18 cellular contexts compared by ENCODE assay signal in the genomic region with DNA sequence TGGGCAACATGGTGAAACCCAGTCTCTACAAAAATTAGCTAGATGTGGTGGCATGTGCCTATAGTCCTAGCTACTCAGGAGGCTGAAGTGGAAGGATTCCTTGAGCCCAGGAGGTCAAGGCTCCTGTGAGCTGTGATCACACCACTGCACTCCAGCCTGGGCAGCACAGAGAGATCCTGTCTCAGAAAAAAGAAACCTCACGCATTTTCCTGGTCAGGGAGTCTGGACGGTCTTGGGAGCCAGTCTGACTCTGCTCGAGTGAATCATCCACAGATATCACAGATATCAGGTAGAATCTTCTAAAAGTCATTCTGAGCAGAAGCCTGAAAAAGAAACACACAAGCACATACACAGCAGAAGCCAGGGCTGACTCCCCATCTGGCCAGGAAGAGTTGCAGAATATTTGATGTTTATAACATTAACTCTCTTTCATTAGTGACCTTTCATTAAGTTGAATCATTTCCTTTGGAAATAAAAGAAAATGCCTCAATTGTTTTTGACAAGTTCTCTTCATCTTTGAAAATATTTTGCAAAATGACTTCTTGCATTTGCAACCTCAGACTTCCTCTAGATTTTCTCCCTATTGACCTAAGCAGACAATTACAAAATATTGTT. TPM values are rescaled to one million over a fixed set of nuclear protein-coding genes. Genes with fewer than 3 reads are reported as not detected.
A peak's percentile ranks its signal among the peaks of the same experiment; 100 is the strongest.
DNase-seq lines count a peak whose midpoint lies in the region; ATAC-seq, FAIRE-seq and TF ChIP-seq lines count a peak whose summit lies in the region.
"Had no signal": no experiment of that assay in that cellular context is flagged by ENCODE, and none has a peak within 500 bp of the region (broad histone marks: within the 10 kb centered on the region; RNA-seq: fewer than 3 reads in every experiment).

No MANE protein-coding gene starts in this region.

- intact Hi-C loops in endothelial cell of umbilical vein (cut with micrococcal nuclease) = no loop called here

- no peaks in the 10 kb centered on the region for H3K79me2 ChIP-seq in endothelial cell of umbilical vein (ENCODE audit: control insufficient read depth, insufficient read depth, low read length)

- H3K9me3 ChIP-seq in RWPE2 (ENCODE audit: severe bottlenecking) = peaks cover 6% of the 10 kb centered on the region
- no peaks in the 10 kb centered on the region for H3K9me3 ChIP-seq in endothelial cell of umbilical vein (replicated peaks; ENCODE audit: control insufficient read depth, insufficient read depth, low read length)

- H4K20me1 ChIP-seq in endothelial cell of umbilical vein (replicated peaks; ENCODE audit: control insufficient read depth, extremely low read depth, insufficient read depth, low read length) = no peaks in the 10 kb centered on the region

- no peak overlapping the region for H3K4me3 ChIP-seq in RWPE2 (ENCODE audit: severe bottlenecking)
- H3K4me3 ChIP-seq in endothelial cell of umbilical vein (replicated peaks in 1 of 3; ENCODE audit: insufficient read depth in 1 of 3, low read depth in 1 of 3, low read length in 3 of 3) = no peak overlapping the region
- H3K4me3 ChIP-seq: HAP-1 had no signal

- no peaks in the 10 kb centered on the region for H3K36me3 Mint-ChIP-seq in natural killer cell treated with Interleukin-12 subunit alpha and Interleukin-12 subunit beta and Interleukin-15 and Interleukin-18, amount 100 ng/mL, for 72 hours

- dilution Hi-C loops in endothelial cell of umbilical vein (cut with MboI; ENCODE audit: extremely low pct_ligation_motif_present, low sequenced_read_pairs) = no loop called here

- ATAC-seq in RWPE2 (ENCODE audit: low read depth) (peak; percentile 19; the same call in 1 of the 3 replicates), HG03095 (IDR thresholded peaks at IDR 0.05; ENCODE audit: unreplicated experiment) (no peak), HG02981 (IDR thresholded peaks at IDR 0.05; ENCODE audit: unreplicated experiment) (no peak)
- no peak for ATAC-seq in natural killer cell treated with Interleukin-12 subunit alpha and Interleukin-12 subunit beta and Interleukin-15 and Interleukin-18, amount 100 ng/mL, for 72 hours
- ATAC-seq: HepG2 had no signal

- POLR2A ChIA-PET in endothelial cell of umbilical vein (lab: Charles Lee) = no interaction called here

- H3K36me3 ChIP-seq in RWPE2 (ENCODE audit: low read depth) = no peaks in the 10 kb centered on the region
- no peaks in the 10 kb centered on the region for H3K36me3 ChIP-seq in endothelial cell of umbilical vein (ENCODE audit: control insufficient read depth in 2 of 2, extremely low read depth in 1 of 2, insufficient read depth in 2 of 2, low read length in 2 of 2)
- H3K36me3 ChIP-seq: HAP-1 had no signal

- no peak overlapping the region for H3K27ac Mint-ChIP-seq in natural killer cell treated with Interleukin-12 subunit alpha and Interleukin-12 subunit beta and Interleukin-15 and Interleukin-18, amount 100 ng/mL, for 72 hours
- H3K27ac Mint-ChIP-seq: B cell; CD4-positive, alpha-beta T cell had no signal

- CTCF ChIA-PET in endothelial cell of umbilical vein (lab: Charles Lee) = interaction anchor here (0.7 to 0.8 kb wide), 2 partner anchors 21 to 71 kb away, joined by 3 to 4 read pairs; no protein-coding TSS in a partner anchor

- TF ChIP-seq POLR2A in endothelial cell of umbilical vein (IDR thresholded peaks at IDR 0.05; ENCODE audit: low read depth, low read length) = no peak

- FAIRE-seq in endothelial cell of umbilical vein (lab: Jason Lieb, UNC) = peak; percentile 88
- FAIRE-seq: D721Med, H1, HepG2, HTR-8/SVneo had no signal

- H3K4me1 ChIP-seq in RWPE2 (ENCODE audit: insufficient read depth, poor library complexity, severe bottlenecking) (no peaks in the 10 kb centered on the region), endothelial cell of umbilical vein (ENCODE audit: control insufficient read depth, extremely low read depth, insufficient read depth, low read length) (peaks cover 10% of the 10 kb centered on the region)
- H3K4me1 ChIP-seq: HAP-1 had no signal

- peaks cover 20 to 33% of the 10 kb centered on the region in 2 donors for H3K27me3 Mint-ChIP-seq in natural killer cell treated with Interleukin-12 subunit alpha and Interleukin-12 subunit beta and Interleukin-15 and Interleukin-18, amount 100 ng/mL, for 72 hours

- no peak overlapping the region for H3K9ac ChIP-seq in endothelial cell of umbilical vein (replicated peaks; ENCODE audit: extremely low read depth, insufficient read depth, low read length)

- H3K27ac ChIP-seq in RWPE2 (ENCODE audit: poor library complexity, severe bottlenecking) = no peak overlapping the region
- H3K27ac ChIP-seq in endothelial cell of umbilical vein (ENCODE audit: insufficient read depth, low read depth, low read length) = no peak overlapping the region

- H3K9me1 ChIP-seq in endothelial cell of umbilical vein (replicated peaks; ENCODE audit: control insufficient read depth, extremely low read depth, insufficient read depth, low read length) = no peaks in the 10 kb centered on the region

- no peak overlapping the region for H3K4me2 ChIP-seq in endothelial cell of umbilical vein (ENCODE audit: insufficient read depth, low read length)

- H3K4me3 Mint-ChIP-seq in natural killer cell treated with Interleukin-12 subunit alpha and Interleukin-12 subunit beta and Interleukin-15 and Interleukin-18, amount 100 ng/mL, for 72 hours = no peak overlapping the region
- H3K4me3 Mint-ChIP-seq: B cell; CD4-positive, alpha-beta T cell had no signal

- TF ChIP-seq CTCF in RWPE2 (IDR thresholded peaks at IDR 0.05; ENCODE audit: poor library complexity, severe bottlenecking) (no peak), endothelial cell of umbilical vein (IDR thresholded peaks at IDR 0.05; ENCODE audit: extremely low read depth in 1 of 2, insufficient read depth in 1 of 2, low read depth in 1 of 2, low read length in 2 of 2) (no peak)

- BruUV-seq in endothelial cell of umbilical vein (replicated peaks; lab: Mats Ljungman, UMichigan) = no TSS peak

- peak overlapping the region; percentile 63 for H2AFZ ChIP-seq in endothelial cell of umbilical vein (ENCODE audit: low read depth, low read length)

- H3K9me3 Mint-ChIP-seq in natural killer cell treated with Interleukin-12 subunit alpha and Interleukin-12 subunit beta and Interleukin-15 and Interleukin-18, amount 100 ng/mL, for 72 hours = no peaks in the 10 kb centered on the region
- H3K9me3 Mint-ChIP-seq: CD4-positive, alpha-beta T cell had no signal

- H3K27me3 ChIP-seq in RWPE2 (ENCODE audit: insufficient read depth, poor library complexity, severe bottlenecking) = no peaks in the 10 kb centered on the region
- H3K27me3 ChIP-seq in endothelial cell of umbilical vein (ENCODE audit: control insufficient read depth in 2 of 2, insufficient read depth in 2 of 2, low read length in 2 of 2) = peaks cover 0 to 1% of the 10 kb centered on the region in 2 experiments

- DNase-seq in COLO829 (ENCODE audit: low spot score) (peak; percentile 53), RWPE2 (ENCODE audit: low spot score) (no peak), endothelial cell of umbilical vein (ENCODE audit: low read depth, low spot score) (peak; percentile 61), iris pigment epithelial cell (ENCODE audit: low read depth) (peak; percentile 23), RKO (ENCODE audit: low spot score) (no peak)
- DNase-seq in natural killer cell treated with Interleukin-12 subunit alpha and Interleukin-12 subunit beta and Interleukin-15 and Interleukin-18, amount 100 ng/mL, for 72 hours (ENCODE audit: low spot score) = no peak
- DNase-seq: C1 segment of cervical spinal cord; CD4-positive, alpha-beta T cell; DMS153; DND-41 had no signal

- H3K4me1 Mint-ChIP-seq in natural killer cell treated with Interleukin-12 subunit alpha and Interleukin-12 subunit beta and Interleukin-15 and Interleukin-18, amount 100 ng/mL, for 72 hours (ENCODE audit: low read depth in 2 of 2) = peaks cover 5 to 6% of the 10 kb centered on the region in 2 donors
- H3K4me1 Mint-ChIP-seq: B cell had no signal

TF ChIP-seq in endothelial cell of umbilical vein, 7 proteins besides CTCF, POLR2A, EP300 and RAD21:
- TF ChIP-seq GATA2 (IDR thresholded peaks at IDR 0.05; ENCODE audit: insufficient read depth, insufficient read length, low read depth, low read length) = peak; percentile 14
- no peak for TF ChIP-seq MYC (IDR thresholded peaks at IDR 0.05; ENCODE audit: low read depth, low read length)
- no peak for TF ChIP-seq POLR2AphosphoS5 (IDR thresholded peaks at IDR 0.05; ENCODE audit: insufficient read depth, low read depth, low read length)
- TF ChIP-seq JUN (IDR thresholded peaks at IDR 0.05; ENCODE audit: borderline replicate concordance, insufficient read depth, insufficient read length, low read depth) = no peak
- TF ChIP-seq, protein P1, sequence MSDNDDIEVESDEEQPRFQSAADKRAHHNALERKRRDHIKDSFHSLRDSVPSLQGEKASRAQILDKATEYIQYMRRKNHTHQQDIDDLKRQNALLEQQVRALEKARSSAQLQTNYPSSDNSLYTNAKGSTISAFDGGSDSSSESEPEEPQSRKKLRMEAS (IDR thresholded peaks at IDR 0.05; ENCODE audit: insufficient read depth, insufficient read length) = no peak
- TF ChIP-seq FOS (IDR thresholded peaks at IDR 0.05; ENCODE audit: borderline replicate concordance, insufficient read depth, low read length) = peak; percentile 5

RNA-seq across cellular contexts. Expression of a gene that starts 56.5 kb away (rescaled TPM):
- total RNA-seq in endothelial cell of umbilical vein = 8.2 and 10.9 TPM in 2 replicates
- polyA plus RNA-seq in endothelial cell of umbilical vein = 5.6 and 5.9 TPM in 2 replicates
- polyA plus RNA-seq in endothelial cell of umbilical vein (2011; cell fraction: cytosol; rRNA removed) = 6.0 and 6.3 TPM in 2 replicates
- 4.1 and 4.5 TPM in 2 replicates for polyA plus RNA-seq in endothelial cell of umbilical vein (2011; cell fraction: nucleus; rRNA removed)
- polyA plus RNA-seq in endothelial cell of umbilical vein (2012) = 10.4 and 13.8 TPM in 2 replicates
- 9.1 and 16.9 TPM in 2 replicates for polyA minus RNA-seq in endothelial cell of umbilical vein
- polyA minus RNA-seq in endothelial cell of umbilical vein (2011; cell fraction: cytosol; rRNA and poly(A)+ RNA removed) = 24.6 TPM
- 6.3 and 6.8 TPM in 2 replicates for polyA minus RNA-seq in endothelial cell of umbilical vein (2011; cell fraction: nucleus; rRNA and poly(A)+ RNA removed)
- 1 to 10 TPM; 4.5 to 10.0 TPM for total RNA-seq in natural killer cell treated with Interleukin-12 subunit alpha and Interleukin-12 subunit beta and Interleukin-15 and Interleukin-18, amount 100 ng/mL, for 72 hours

Comparison
In these comparisons a context has a peak if more than half of its experiments do, and no peak if none do; other contexts are left out.
1. DNase-seq: peak in COLO829 (single experiment), endothelial cell of umbilical vein (single experiment) and iris pigment epithelial cell (single experiment); none in RWPE2 (single experiment), RKO (single experiment) and natural killer cell treated with Interleukin-12 subunit alpha and Interleukin-12 subunit beta and Interleukin-15 and Interleukin-18, amount 100 ng/mL, for 72 hours (single experiment).